Comparison of ENCODE assay signal across 9 cellular contexts in the genomic region with DNA sequence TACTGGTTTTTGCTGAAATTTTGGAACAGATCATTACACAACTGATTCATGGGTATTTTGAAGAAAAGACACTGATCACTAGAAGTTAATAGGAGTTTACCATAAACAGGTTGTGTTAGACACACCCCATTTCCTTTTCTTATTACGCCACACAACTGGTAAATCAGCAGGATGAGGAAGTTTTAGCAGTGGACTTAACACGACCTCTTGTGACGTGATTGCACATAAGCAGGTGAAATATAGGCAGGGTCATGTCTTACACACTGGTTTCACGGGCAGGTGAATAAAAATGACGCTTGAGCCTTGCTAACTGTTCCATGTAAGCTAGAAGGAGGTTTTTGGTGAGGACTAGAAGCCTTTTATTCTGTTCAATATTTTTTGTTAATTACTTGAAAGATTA. TPM values are rescaled to one million over a fixed set of nuclear protein-coding genes. Genes with fewer than 3 reads are reported as not detected.
DNase-seq lines count a peak whose midpoint lies in the region; ATAC-seq and TF ChIP-seq lines count a peak whose summit lies in the region.
"Had no signal": no experiment of that assay in that cellular context is flagged by ENCODE, and none has a peak within 500 bp of the region (broad histone marks: within the 10 kb centered on the region; RNA-seq: fewer than 3 reads in every experiment).

No MANE protein-coding gene starts in this region.

- no peak for TF ChIP-seq POLR2A in upper lobe of left lung (IDR thresholded peaks at IDR 0.05)

- peaks cover 15% of the 10 kb centered on the region for H3K4me1 Mint-ChIP-seq in activated naive CD4-positive, alpha-beta T cell treated with anti-CD3 and anti-CD28 coated beads for 36 hours (ENCODE audit: low read depth)
- peaks cover 11% of the 10 kb centered on the region; the same call in 1 of the 2 replicates for H3K4me1 Mint-ChIP-seq in WTC11

- H3K27ac ChIP-seq in Panc1 (ENCODE audit: low read length), result no peak overlapping the region
- H3K27ac ChIP-seq in upper lobe of left lung, result no peak overlapping the region

- no TSS peak for BruUV-seq in Panc1 (replicated peaks; lab: Mats Ljungman, UMichigan)

- no peaks in the 10 kb centered on the region for H3K9me3 ChIP-seq in Panc1 (ENCODE audit: control insufficient read depth, insufficient read depth, low read depth, low read length)
- H3K9me3 ChIP-seq in upper lobe of left lung, result no peaks in the 10 kb centered on the region

- no peak overlapping the region for H3K4me3 ChIP-seq in Panc1 (ENCODE audit: low read depth in 2 of 2, low read length in 2 of 2)
- H3K4me3 ChIP-seq in upper lobe of left lung, result no peak overlapping the region

- H3K27me3 Mint-ChIP-seq in activated naive CD4-positive, alpha-beta T cell treated with anti-CD3 and anti-CD28 coated beads for 36 hours (ENCODE audit: low read depth), result peaks cover 9% of the 10 kb centered on the region
- no peaks in the 10 kb centered on the region for H3K27me3 Mint-ChIP-seq in WTC11 (ENCODE audit: low read depth)

- TF ChIP-seq EP300 in upper lobe of left lung (IDR thresholded peaks at IDR 0.05), result no peak

- POLR2A ChIA-PET in Panc1 (lab: Charles Lee), result no interaction called here
- POLR2A ChIA-PET in WTC11 (lab: Charles Lee), result interaction anchor here (0.6 kb wide), 1 partner anchor 240 kb away, joined by 3 read pairs; no protein-coding TSS in a partner anchor

- in situ Hi-C loops in Panc1 (cut with HindIII; ENCODE audit: low pct_unique_long_range_greater_than_20kb, low sequenced_read_pairs), result loop anchor here (10.0 kb wide), 1 partner anchor 1400 kb away; a partner anchor contains a TSS

- DNase-seq in activated naive CD4-positive, alpha-beta T cell treated with anti-CD3 and anti-CD28 coated beads for 36 hours, result peak; percentile 35
- DNase-seq in activated naive CD4-positive, alpha-beta T cell treated with anti-CD3 and anti-CD28 coated beads, Interleukin-2, amount 50 U/mL, for 16 hours, result no peak
- DNase-seq in Panc1 (ENCODE audit: low read depth, low spot score) (no peak), fibroblast of the conjunctiva (ENCODE audit: low read depth) (peak; percentile 14), upper lobe of left lung (peak in 1 of 2 donors; percentile 27), WTC11 (ENCODE audit: low spot score) (no peak), C1 segment of cervical spinal cord (lab: John Stamatoyannopoulos, UW) (no peak)

- H3K27me3 ChIP-seq in Panc1 (ENCODE audit: control insufficient read depth, insufficient read depth, low read length) (peaks cover 13% of the 10 kb centered on the region; the same call in 1 of the 2 replicates), upper lobe of left lung (no peaks in the 10 kb centered on the region)

- no peaks in the 10 kb centered on the region for H3K9me3 Mint-ChIP-seq in activated naive CD4-positive, alpha-beta T cell treated with anti-CD3 and anti-CD28 coated beads for 36 hours
- no peaks in the 10 kb centered on the region for H3K9me3 Mint-ChIP-seq in WTC11
- H3K9me3 Mint-ChIP-seq: neural crest cell had no signal

- 32 to 45% methylated on average over 5 of the region's 5 CpGs for WGBS in upper lobe of left lung, 2 donors

- intact Hi-C loops in activated naive CD4-positive, alpha-beta T cell treated with anti-CD3 and anti-CD28 coated beads for 36 hours (cut with micrococcal nuclease), result loop anchor here (1.0 to 10.0 kb wide), 8 partner anchors 190 to 1527 kb away; no protein-coding TSS in a partner anchor
- intact Hi-C loops in Panc1 (cut with micrococcal nuclease; ENCODE audit: unreplicated experiment), result loop anchor here (5.0 kb wide), 1 partner anchor 187 kb away; no protein-coding TSS in a partner anchor

- H3K4me1 ChIP-seq in Panc1 (ENCODE audit: control insufficient read depth, insufficient read depth, low read length) (peaks cover 4% of the 10 kb centered on the region; the same call in 1 of the 2 replicates), upper lobe of left lung (peaks cover 3 to 9% (median 6%) of the 10 kb centered on the region in 4 donors)

- H3K27ac Mint-ChIP-seq in activated naive CD4-positive, alpha-beta T cell treated with anti-CD3 and anti-CD28 coated beads for 36 hours, result no peak overlapping the region
- no peak overlapping the region for H3K27ac Mint-ChIP-seq in WTC11

- H3K36me3 ChIP-seq in Panc1 (ENCODE audit: control insufficient read depth, insufficient read depth, low read length) (no peaks in the 10 kb centered on the region), upper lobe of left lung (no peaks in the 10 kb centered on the region)

- ATAC-seq in Panc1 (peak; percentile 70; the same call in 1 of the 2 replicates), upper lobe of left lung (ENCODE audit: low FRiP score in 2 of 2) (peak; percentile 56 to 74), WTC11 (no peak), HG02571 (IDR thresholded peaks at IDR 0.05; ENCODE audit: unreplicated experiment) (no peak)

- no peak overlapping the region for H3K4me3 Mint-ChIP-seq in activated naive CD4-positive, alpha-beta T cell treated with anti-CD3 and anti-CD28 coated beads for 36 hours
- H3K4me3 Mint-ChIP-seq in WTC11, result no peak overlapping the region
- H3K4me3 Mint-ChIP-seq: neural crest cell had no signal

- no peaks in the 10 kb centered on the region for H3K36me3 Mint-ChIP-seq in activated naive CD4-positive, alpha-beta T cell treated with anti-CD3 and anti-CD28 coated beads for 36 hours (ENCODE audit: low read depth)
- H3K36me3 Mint-ChIP-seq in WTC11, result no peaks in the 10 kb centered on the region

- CTCF ChIA-PET in activated naive CD4-positive, alpha-beta T cell treated with anti-CD3 and anti-CD28 coated beads for 36 hours (lab: Charles Lee), result interaction anchor here (1.0 to 2.8 kb wide), 5 partner anchors 13 to 1406 kb away, joined by 3 to 12 read pairs (median 5); no protein-coding TSS in a partner anchor
- CTCF ChIA-PET in Panc1 (lab: Charles Lee) (no interaction called here), WTC11 (lab: Charles Lee) (no interaction called here)

- peak; percentile 65 for TF ChIP-seq CTCF in Panc1 (IDR thresholded peaks at IDR 0.05)
- peak in 3 of 6 experiments; percentile 14 to 55 (median 26) for TF ChIP-seq CTCF in upper lobe of left lung (IDR thresholded peaks at IDR 0.05)
- no peak for TF ChIP-seq CTCF in WTC11 (IDR thresholded peaks at IDR 0.05)

TF ChIP-seq in WTC11, 78 proteins besides CTCF, POLR2A, EP300 and RAD21 (continues in another document):
- TF ChIP-seq, protein P1, sequence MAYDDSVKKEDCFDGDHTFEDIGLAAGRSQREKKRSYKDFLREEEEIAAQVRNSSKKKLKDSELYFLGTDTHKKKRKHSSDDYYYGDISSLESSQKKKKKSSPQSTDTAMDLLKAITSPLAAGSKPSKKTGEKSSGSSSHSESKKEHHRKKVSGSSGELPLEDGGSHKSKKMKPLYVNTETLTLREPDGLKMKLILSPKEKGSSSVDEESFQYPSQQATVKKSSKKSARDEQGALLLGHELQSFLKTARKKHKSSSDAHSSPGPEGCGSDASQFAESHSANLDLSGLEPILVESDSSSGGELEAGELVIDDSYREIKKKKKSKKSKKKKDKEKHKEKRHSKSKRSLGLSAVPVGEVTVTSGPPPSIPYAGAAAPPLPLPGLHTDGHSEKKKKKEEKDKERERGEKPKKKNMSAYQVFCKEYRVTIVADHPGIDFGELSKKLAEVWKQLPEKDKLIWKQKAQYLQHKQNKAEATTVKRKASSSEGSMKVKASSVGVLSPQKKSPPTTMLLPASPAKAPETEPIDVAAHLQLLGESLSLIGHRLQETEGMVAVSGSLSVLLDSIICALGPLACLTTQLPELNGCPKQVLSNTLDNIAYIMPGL (CRISPR knock-in tag; IDR thresholded peaks at IDR 0.05), result no peak
- TF ChIP-seq SMAD3 (CRISPR knock-in tag; IDR thresholded peaks at IDR 0.05; ENCODE audit: borderline replicate concordance), result no peak
- no peak for TF ChIP-seq GTF2I (CRISPR knock-in tag; conservative IDR thresholded peaks at IDR 0.05)
- TF ChIP-seq, protein P2, sequence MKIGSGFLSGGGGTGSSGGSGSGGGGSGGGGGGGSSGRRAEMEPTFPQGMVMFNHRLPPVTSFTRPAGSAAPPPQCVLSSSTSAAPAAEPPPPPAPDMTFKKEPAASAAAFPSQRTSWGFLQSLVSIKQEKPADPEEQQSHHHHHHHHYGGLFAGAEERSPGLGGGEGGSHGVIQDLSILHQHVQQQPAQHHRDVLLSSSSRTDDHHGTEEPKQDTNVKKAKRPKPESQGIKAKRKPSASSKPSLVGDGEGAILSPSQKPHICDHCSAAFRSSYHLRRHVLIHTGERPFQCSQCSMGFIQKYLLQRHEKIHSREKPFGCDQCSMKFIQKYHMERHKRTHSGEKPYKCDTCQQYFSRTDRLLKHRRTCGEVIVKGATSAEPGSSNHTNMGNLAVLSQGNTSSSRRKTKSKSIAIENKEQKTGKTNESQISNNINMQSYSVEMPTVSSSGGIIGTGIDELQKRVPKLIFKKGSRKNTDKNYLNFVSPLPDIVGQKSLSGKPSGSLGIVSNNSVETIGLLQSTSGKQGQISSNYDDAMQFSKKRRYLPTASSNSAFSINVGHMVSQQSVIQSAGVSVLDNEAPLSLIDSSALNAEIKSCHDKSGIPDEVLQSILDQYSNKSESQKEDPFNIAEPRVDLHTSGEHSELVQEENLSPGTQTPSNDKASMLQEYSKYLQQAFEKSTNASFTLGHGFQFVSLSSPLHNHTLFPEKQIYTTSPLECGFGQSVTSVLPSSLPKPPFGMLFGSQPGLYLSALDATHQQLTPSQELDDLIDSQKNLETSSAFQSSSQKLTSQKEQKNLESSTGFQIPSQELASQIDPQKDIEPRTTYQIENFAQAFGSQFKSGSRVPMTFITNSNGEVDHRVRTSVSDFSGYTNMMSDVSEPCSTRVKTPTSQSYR (CRISPR knock-in tag; IDR thresholded peaks at IDR 0.05), result no peak
- TF ChIP-seq ZNF232 (CRISPR knock-in tag; IDR thresholded peaks at IDR 0.05), result no peak
- TF ChIP-seq ZNF219 (CRISPR knock-in tag; IDR thresholded peaks at IDR 0.05; ENCODE audit: borderline replicate concordance), result no peak
- TF ChIP-seq, protein P3, sequence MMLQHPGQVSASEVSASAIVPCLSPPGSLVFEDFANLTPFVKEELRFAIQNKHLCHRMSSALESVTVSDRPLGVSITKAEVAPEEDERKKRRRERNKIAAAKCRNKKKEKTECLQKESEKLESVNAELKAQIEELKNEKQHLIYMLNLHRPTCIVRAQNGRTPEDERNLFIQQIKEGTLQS (CRISPR knock-in tag; conservative IDR thresholded peaks at IDR 0.05), result no peak
- no peak for TF ChIP-seq SMAD4 (CRISPR knock-in tag; IDR thresholded peaks at IDR 0.05)

RNA-seq across cellular contexts. Expression of a gene that starts 27.1 kb away (rescaled TPM):
- total RNA-seq in activated naive CD4-positive, alpha-beta T cell treated with anti-CD3 and anti-CD28 coated beads for 36 hours, result 1 to 10 TPM in 1 of 2 experiments, under 1 TPM in 1; 0.55 to 1.0 TPM
- total RNA-seq in Panc1 (2021; ENCODE audit: unreplicated experiment), result not detected
- not detected for polyA plus RNA-seq in Panc1 (2012; ENCODE audit: insufficient read length)
- total RNA-seq in upper lobe of left lung, result 10 to 100 TPM; 12.8 to 76.5 (median 25.9) TPM
- 0.55 to 0.89 TPM (median 0.87 TPM) in 3 replicates for total RNA-seq in WTC11 (2021)

Comparison
In these comparisons a context has a peak if more than half of its experiments do, and no peak if none do; other contexts are left out.
1. DNase-seq: peak in activated naive CD4-positive, alpha-beta T cell treated with anti-CD3 and anti-CD28 coated beads for 36 hours (single experiment) and fibroblast of the conjunctiva (single experiment); none in activated naive CD4-positive, alpha-beta T cell treated with anti-CD3 and anti-CD28 coated beads, Interleukin-2, amount 50 U/mL, for 16 hours (single experiment), Panc1 (single experiment), WTC11 (single experiment) and C1 segment of cervical spinal cord (0 of 14).
2. ATAC-seq: peak in Panc1 (single experiment) and upper lobe of left lung (2 of 2); none in WTC11 (single experiment) and HG02571 (single experiment).